Comparison of ENCODE assay signal across 1 cellular context in the genomic region with DNA sequence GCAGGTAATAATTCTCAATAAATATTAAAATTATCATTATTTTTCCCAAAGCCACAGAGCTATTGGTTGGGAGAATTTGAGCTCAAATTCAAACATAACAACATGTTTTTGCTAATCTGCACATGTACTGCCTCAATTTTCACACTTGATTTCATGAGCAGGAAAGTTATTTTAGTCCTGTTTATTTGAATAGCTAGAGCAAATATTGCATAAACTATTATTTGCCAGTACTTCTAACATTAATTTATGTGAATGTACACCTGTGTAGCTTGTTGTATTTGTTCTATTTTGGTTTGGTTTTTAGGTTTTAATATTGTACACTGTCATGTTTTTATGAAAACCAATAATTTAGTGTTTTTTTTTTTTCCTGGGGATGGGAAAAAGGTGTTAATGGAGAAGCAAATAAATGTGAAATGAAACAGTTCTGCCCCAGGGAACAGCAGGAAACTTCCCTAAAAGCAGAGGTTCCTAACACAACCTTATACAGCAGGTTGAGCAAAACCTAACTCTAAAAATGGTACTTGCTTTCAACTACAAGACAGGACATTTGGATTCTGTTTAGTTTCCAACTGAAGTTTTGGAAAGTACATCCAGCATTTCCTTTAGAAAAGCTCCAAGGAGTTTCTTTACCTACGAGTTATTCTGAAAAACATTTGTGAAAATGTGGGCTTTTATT.
TF ChIP-seq lines count a peak whose summit lies in the region.

No MANE protein-coding gene starts in this region.

TF ChIP-seq in IMR-90, 13 proteins besides CTCF, POLR2A, EP300 and RAD21:
- no peak for TF ChIP-seq MAFK (IDR thresholded peaks at IDR 0.05; ENCODE audit: low read depth, low read length)
- TF ChIP-seq BHLHE40 (IDR thresholded peaks at IDR 0.05; ENCODE audit: low read depth, low read length): no peak
- no peak for TF ChIP-seq FOS (IDR thresholded peaks at IDR 0.05; ENCODE audit: low read depth, low read length)
- no peak for TF ChIP-seq MAZ (IDR thresholded peaks at IDR 0.05; ENCODE audit: borderline replicate concordance, low read depth, low read length)
- TF ChIP-seq RCOR1 (IDR thresholded peaks at IDR 0.05; ENCODE audit: insufficient replicate concordance, low read length): no peak
- TF ChIP-seq MXI1 (IDR thresholded peaks at IDR 0.05; ENCODE audit: borderline replicate concordance, low read depth, low read length): no peak
- TF ChIP-seq CHD1 (IDR thresholded peaks at IDR 0.05; ENCODE audit: low read depth, low read length): no peak
- TF ChIP-seq, protein P1, sequence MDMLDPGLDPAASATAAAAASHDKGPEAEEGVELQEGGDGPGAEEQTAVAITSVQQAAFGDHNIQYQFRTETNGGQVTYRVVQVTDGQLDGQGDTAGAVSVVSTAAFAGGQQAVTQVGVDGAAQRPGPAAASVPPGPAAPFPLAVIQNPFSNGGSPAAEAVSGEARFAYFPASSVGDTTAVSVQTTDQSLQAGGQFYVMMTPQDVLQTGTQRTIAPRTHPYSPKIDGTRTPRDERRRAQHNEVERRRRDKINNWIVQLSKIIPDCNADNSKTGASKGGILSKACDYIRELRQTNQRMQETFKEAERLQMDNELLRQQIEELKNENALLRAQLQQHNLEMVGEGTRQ (IDR thresholded peaks at IDR 0.05; ENCODE audit: low read depth, low read length): no peak
- no peak for TF ChIP-seq SMC3 (IDR thresholded peaks at IDR 0.05; ENCODE audit: low read depth, low read length)
- TF ChIP-seq NFE2L2 (IDR thresholded peaks at IDR 0.05; ENCODE audit: low read depth, low read length): no peak
- no peak for TF ChIP-seq RFX5 (IDR thresholded peaks at IDR 0.05; ENCODE audit: low read depth, low read length)
- TF ChIP-seq, protein P2, sequence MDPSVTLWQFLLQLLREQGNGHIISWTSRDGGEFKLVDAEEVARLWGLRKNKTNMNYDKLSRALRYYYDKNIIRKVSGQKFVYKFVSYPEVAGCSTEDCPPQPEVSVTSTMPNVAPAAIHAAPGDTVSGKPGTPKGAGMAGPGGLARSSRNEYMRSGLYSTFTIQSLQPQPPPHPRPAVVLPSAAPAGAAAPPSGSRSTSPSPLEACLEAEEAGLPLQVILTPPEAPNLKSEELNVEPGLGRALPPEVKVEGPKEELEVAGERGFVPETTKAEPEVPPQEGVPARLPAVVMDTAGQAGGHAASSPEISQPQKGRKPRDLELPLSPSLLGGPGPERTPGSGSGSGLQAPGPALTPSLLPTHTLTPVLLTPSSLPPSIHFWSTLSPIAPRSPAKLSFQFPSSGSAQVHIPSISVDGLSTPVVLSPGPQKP (IDR thresholded peaks at IDR 0.05; ENCODE audit: borderline replicate concordance, low read depth, low read length): no peak
TF ChIP-seq in IMR-90: peak in this region for 0.
